ENCODE assay signal across 10 cellular contexts in the genomic region with DNA sequence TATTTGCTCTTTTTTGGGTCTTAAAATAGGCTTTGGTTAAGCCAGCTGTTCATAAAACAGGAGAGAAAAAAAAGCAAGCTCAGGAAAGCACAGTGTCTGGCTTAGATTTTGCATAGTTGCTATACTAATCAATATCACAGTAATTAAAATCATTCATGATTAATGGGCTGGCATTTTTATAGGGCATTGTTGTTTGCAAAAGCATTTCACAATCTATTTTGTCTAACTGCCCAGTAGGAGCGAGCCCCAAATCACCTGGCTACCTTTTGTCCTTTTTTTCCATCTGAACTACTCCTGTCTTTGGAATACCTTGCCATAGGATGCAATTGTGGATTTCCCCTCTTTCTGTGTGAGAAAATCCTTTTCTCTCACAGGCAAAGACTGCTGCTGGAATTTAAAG.
"Had no signal": no experiment of that assay in that cellular context is flagged by ENCODE, and none has a peak within 500 bp of the region (broad histone marks: within the 10 kb centered on the region; RNA-seq: fewer than 3 reads in every experiment).

No MANE protein-coding gene starts in this region.

- H3K36me3 ChIP-seq: HAP-1 had no signal

- DNase-seq: GOT3, H7, HFFc6, KBM-7 had no signal

- H3K27ac ChIP-seq: HL-60, KMS-11 had no signal

- H3K4me3 Mint-ChIP-seq: HFFc6, IgD-negative memory B cell had no signal

- H3K4me1 ChIP-seq: HAP-1 had no signal

- H3K4me3 ChIP-seq: HAP-1 had no signal

- H3K4me2 ChIP-seq: KMS-11 had no signal

- H3K4me1 Mint-ChIP-seq: IgD-negative memory B cell had no signal

- ATAC-seq: HCT116, HepG2 had no signal

- H3K9ac ChIP-seq: KMS-11 had no signal

- FAIRE-seq: HepG2 had no signal

- H3K27me3 Mint-ChIP-seq: IgD-negative memory B cell had no signal

- H3K36me3 Mint-ChIP-seq: IgD-negative memory B cell had no signal

- H3K9me3 ChIP-seq: HAP-1 had no signal

- H3K27ac Mint-ChIP-seq: HFFc6, IgD-negative memory B cell had no signal
